14 cellular contexts compared by ENCODE assay signal in the genomic region with DNA sequence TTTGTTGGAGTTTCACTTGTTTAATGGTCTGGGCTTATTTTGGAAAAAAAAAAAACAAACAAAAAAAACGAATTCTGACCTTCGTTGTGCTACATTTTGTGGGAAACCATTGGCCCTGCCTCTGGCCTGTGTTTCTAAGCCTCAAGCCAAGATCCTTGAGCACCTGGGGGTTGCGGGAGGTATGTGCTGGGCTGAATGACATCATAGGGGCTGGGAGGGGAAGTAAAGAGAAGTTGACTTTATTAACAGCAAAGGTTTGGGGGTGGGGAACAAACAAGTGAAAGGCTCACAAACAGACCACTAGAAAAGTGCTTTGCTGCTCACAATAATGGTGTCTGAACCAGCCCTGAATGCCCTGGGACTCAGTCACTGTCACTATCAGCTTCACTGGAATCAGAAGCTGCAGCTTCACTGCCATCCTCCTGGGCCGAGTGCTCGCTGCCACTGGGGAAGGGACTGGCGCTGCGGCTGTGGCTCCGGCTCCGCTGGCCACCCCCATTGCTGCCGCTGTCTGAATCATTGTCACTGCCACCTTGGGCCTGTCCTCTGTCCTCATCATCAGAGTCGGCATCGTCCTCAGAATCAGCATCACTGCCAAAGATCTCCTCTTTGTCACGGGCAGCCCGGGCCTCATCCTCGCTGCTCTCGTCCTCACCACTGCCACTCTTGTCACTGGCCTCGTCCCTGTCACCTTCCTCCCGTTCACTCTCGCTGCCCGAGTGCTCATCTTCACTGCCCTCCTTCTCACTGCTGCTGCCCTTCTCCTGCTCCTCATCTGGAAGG. TPM values are rescaled to one million over a fixed set of nuclear protein-coding genes. Genes with fewer than 3 reads are reported as not detected.
DNase-seq lines count a peak whose midpoint lies in the region; ATAC-seq and TF ChIP-seq lines count a peak whose summit lies in the region.
"Had no signal": no experiment of that assay in that cellular context is flagged by ENCODE, and none has a peak within 500 bp of the region (broad histone marks: within the 10 kb centered on the region; RNA-seq: fewer than 3 reads in every experiment).

No MANE protein-coding gene starts in this region.

- peaks cover 19% of the 10 kb centered on the region; the same call in 1 of the 2 replicates for H3F3A ChIP-seq in GM23338 (replicated peaks; ENCODE audit: low read depth)

- ATAC-seq in CD4-positive, CD25-positive, alpha-beta regulatory T cell (ENCODE audit: low read depth in 2 of 2): no peak
- ATAC-seq in GM23338 (no peak), GM19467 (IDR thresholded peaks at IDR 0.05; ENCODE audit: unreplicated experiment) (no peak)
- ATAC-seq in activated naive CD4-positive, alpha-beta T cell treated with anti-CD3 and anti-CD28 coated beads, Interleukin-2, amount 50 U/mL, for 72 hours: no peak

- TF ChIP-seq CTCF in GM23338 (conservative IDR thresholded peaks at IDR 0.05; ENCODE audit: low read depth in 2 of 2) (no peak), nephron (IDR thresholded peaks at IDR 0.05; ENCODE audit: unreplicated experiment in 3 of 3) (no peak)

- peaks cover 0 to 16% (median 10%) of the 10 kb centered on the region in 4 donors for H3K4me1 Mint-ChIP-seq in CD4-positive, CD25-positive, alpha-beta regulatory T cell
- H3K4me1 Mint-ChIP-seq in GM23338 (peaks cover 16% of the 10 kb centered on the region), nephron (peaks cover 5% of the 10 kb centered on the region)

- H3K36me3 Mint-ChIP-seq in CD4-positive, CD25-positive, alpha-beta regulatory T cell: peaks cover 44% of the 10 kb centered on the region
- peaks cover 76% of the 10 kb centered on the region for H3K36me3 Mint-ChIP-seq in GM23338 (ENCODE audit: low read depth)
- H3K36me3 Mint-ChIP-seq in activated naive CD4-positive, alpha-beta T cell treated with anti-CD3 and anti-CD28 coated beads, Interleukin-2, amount 50 U/mL, for 72 hours: peaks cover 0 to 13% of the 10 kb centered on the region in 2 donors
- peaks cover 69% of the 10 kb centered on the region for H3K36me3 Mint-ChIP-seq in nephron (ENCODE audit: low read depth)

- no peaks in the 10 kb centered on the region for H3K27me3 ChIP-seq in CD4-positive, CD25-positive, alpha-beta regulatory T cell (ENCODE audit: control insufficient read depth, insufficient read depth, low read length)
- no peaks in the 10 kb centered on the region for H3K27me3 ChIP-seq in GM23338 (ENCODE audit: insufficient read depth)

- no peaks in the 10 kb centered on the region for H3K9me2 ChIP-seq in GM23338 (ENCODE audit: insufficient read depth)

- peak overlapping the region in 2 of 3 donors; percentile 74 to 86 for H3K27ac Mint-ChIP-seq in CD4-positive, CD25-positive, alpha-beta regulatory T cell
- peak overlapping the region; percentile 20; the same call in 1 of the 2 replicates for H3K27ac Mint-ChIP-seq in GM23338
- peak overlapping the region; percentile 66 to 92 for H3K27ac Mint-ChIP-seq in activated naive CD4-positive, alpha-beta T cell treated with anti-CD3 and anti-CD28 coated beads, Interleukin-2, amount 50 U/mL, for 72 hours
- H3K27ac Mint-ChIP-seq in nephron: peak overlapping the region in 2 of 3 experiments; percentile 6 to 59

- H2AFZ ChIP-seq in GM23338: no peak overlapping the region

- H3K9me3 Mint-ChIP-seq in CD4-positive, CD25-positive, alpha-beta regulatory T cell: no peaks in the 10 kb centered on the region
- H3K9me3 Mint-ChIP-seq in GM23338 (no peaks in the 10 kb centered on the region), nephron (no peaks in the 10 kb centered on the region)
- no peaks in the 10 kb centered on the region for H3K9me3 Mint-ChIP-seq in activated naive CD4-positive, alpha-beta T cell treated with anti-CD3 and anti-CD28 coated beads, Interleukin-2, amount 50 U/mL, for 72 hours

- H3K27me3 Mint-ChIP-seq in CD4-positive, CD25-positive, alpha-beta regulatory T cell: no peaks in the 10 kb centered on the region
- H3K27me3 Mint-ChIP-seq in GM23338 (ENCODE audit: insufficient read depth, low read depth, poor library complexity): peaks cover 25% of the 10 kb centered on the region
- no peaks in the 10 kb centered on the region for H3K27me3 Mint-ChIP-seq in nephron (ENCODE audit: low read depth)

- H3K27ac ChIP-seq in CD4-positive, CD25-positive, alpha-beta regulatory T cell (ENCODE audit: insufficient read depth, low read length, poor library complexity, severe bottlenecking): no peak overlapping the region
- peak overlapping the region; percentile 76; the same call in 1 of the 2 replicates for H3K27ac ChIP-seq in GM23338 (ENCODE audit: low read depth)
- H3K27ac ChIP-seq: epithelial cell of prostate had no signal

- H3K4me2 ChIP-seq in GM23338: no peak overlapping the region

- H3K4me1 ChIP-seq in CD4-positive, CD25-positive, alpha-beta regulatory T cell (ENCODE audit: control insufficient read depth, insufficient read depth, low read length, poor library complexity, severe bottlenecking): peaks cover 10% of the 10 kb centered on the region
- peaks cover 12% of the 10 kb centered on the region for H3K4me1 ChIP-seq in GM23338 (ENCODE audit: insufficient read depth)

- H3K4me3 Mint-ChIP-seq in CD4-positive, CD25-positive, alpha-beta regulatory T cell: peak overlapping the region in 2 of 4 donors; percentile 41 to 58
- H3K4me3 Mint-ChIP-seq in GM23338: no peak overlapping the region; the same call in 2 of the 3 replicates
- H3K4me3 Mint-ChIP-seq in nephron: no peak overlapping the region

- peaks cover 62% of the 10 kb centered on the region for H3K36me3 ChIP-seq in CD4-positive, CD25-positive, alpha-beta regulatory T cell (ENCODE audit: control insufficient read depth, insufficient read depth, low read length)
- H3K36me3 ChIP-seq in GM23338 (ENCODE audit: insufficient read depth): peaks cover 11% of the 10 kb centered on the region; the same call in 1 of the 2 replicates

- no peaks in the 10 kb centered on the region for H3K9me3 ChIP-seq in CD4-positive, CD25-positive, alpha-beta regulatory T cell (ENCODE audit: control insufficient read depth in 2 of 2, low read length in 2 of 2)

- H3K79me2 ChIP-seq in GM23338 (replicated peaks; ENCODE audit: insufficient read depth): no peaks in the 10 kb centered on the region; the same call in 1 of the 2 replicates

- DNase-seq in CD4-positive, CD25-positive, alpha-beta regulatory T cell: no peak
- DNase-seq in GM23338 (ENCODE audit: low spot score) (no peak), NCI-H2029 treated with DMSO at 0.1 percent for 48 hours (lab: John Stamatoyannopoulos, UW) (no peak)
- no peak for DNase-seq in activated naive CD4-positive, alpha-beta T cell treated with anti-CD3 and anti-CD28 coated beads, Interleukin-2, amount 50 U/mL, for 72 hours (ENCODE audit: low spot score in 2 of 2)
- DNase-seq in stimulated activated naive CD4-positive, alpha-beta T cell (lab: John Stamatoyannopoulos, UW): no peak
- DNase-seq: activated CD4-positive, alpha-beta T cell treated with anti-CD3 and anti-CD28 coated beads, Interleukin-2, amount 50 U/mL, for 4 hours; activated gamma-delta T cell treated with Interleukin-2 at 50 U/mL for 16 hours; C1 segment of cervical spinal cord; central memory CD4-positive, alpha-beta T cell; MV-4-11; T-helper 2 cell had no signal

- no peak overlapping the region for H3K4me3 ChIP-seq in CD4-positive, CD25-positive, alpha-beta regulatory T cell (ENCODE audit: low read depth, low read length)
- H3K4me3 ChIP-seq in GM23338: no peak overlapping the region

- H4K20me1 ChIP-seq in GM23338 (replicated peaks; ENCODE audit: insufficient read depth): peaks cover 22% of the 10 kb centered on the region

TF ChIP-seq in GM23338, 12 proteins besides CTCF, POLR2A, EP300 and RAD21 (continues in another document):
- TF ChIP-seq EZH2phosphoT487 (IDR thresholded peaks at IDR 0.05; ENCODE audit: unreplicated experiment) (no peak), POLR2AphosphoS5 (IDR thresholded peaks at IDR 0.05; ENCODE audit: low read depth) (no peak; the same call in 1 of the 2 replicates)

RNA-seq across cellular contexts. Expression of gene PAF1, which starts 5.1 kb away (rescaled TPM):
- 138 TPM for total RNA-seq in CD4-positive, CD25-positive, alpha-beta regulatory T cell
- polyA plus RNA-seq in CD4-positive, CD25-positive, alpha-beta regulatory T cell: 10 to 100 TPM; 35.0 to 46.7 (median 39.0) TPM
- 24.6 and 47.3 TPM in 2 replicates for total RNA-seq in GM23338 (2014; rRNA removed; shearing (Covaris generic))
- polyA plus RNA-seq in GM23338 (2016; fragmentation: Nextera tagmentation; extraction: Ambion mirVana): 21.3 and 22.1 TPM in 2 replicates
- total RNA-seq in activated naive CD4-positive, alpha-beta T cell treated with anti-CD3 and anti-CD28 coated beads, Interleukin-2, amount 50 U/mL, for 72 hours: 10 to 100 TPM; 42.2 to 58.2 TPM

RNA-seq across cellular contexts. Expression of gene MED29, which starts 5.4 kb away (rescaled TPM):
- total RNA-seq in CD4-positive, CD25-positive, alpha-beta regulatory T cell: 65.6 TPM
- polyA plus RNA-seq in CD4-positive, CD25-positive, alpha-beta regulatory T cell: 10 to 100 TPM; 53.6 to 61.4 (median 57.9) TPM
- total RNA-seq in GM23338 (2014; rRNA removed; shearing (Covaris generic)): 62.0 and 63.0 TPM in 2 replicates
- 26.1 and 27.5 TPM in 2 replicates for polyA plus RNA-seq in GM23338 (2016; fragmentation: Nextera tagmentation; extraction: Ambion mirVana)
- 10 to 100 TPM; 22.2 to 23.6 TPM for total RNA-seq in activated naive CD4-positive, alpha-beta T cell treated with anti-CD3 and anti-CD28 coated beads, Interleukin-2, amount 50 U/mL, for 72 hours

RNA-seq across cellular contexts. Expression of gene ZFP36, which starts 20.8 kb away (rescaled TPM):
- 1,400 TPM for total RNA-seq in CD4-positive, CD25-positive, alpha-beta regulatory T cell
- polyA plus RNA-seq in CD4-positive, CD25-positive, alpha-beta regulatory T cell: 100 to 1,000 TPM in 3 of 4 donors, 10 to 100 TPM in 1; 89.8 to 134 (median 109) TPM
- 9.5 and 10.6 TPM in 2 replicates for total RNA-seq in GM23338 (2014; rRNA removed; shearing (Covaris generic))
- 27.5 and 27.7 TPM in 2 replicates for polyA plus RNA-seq in GM23338 (2016; fragmentation: Nextera tagmentation; extraction: Ambion mirVana)
- total RNA-seq in activated naive CD4-positive, alpha-beta T cell treated with anti-CD3 and anti-CD28 coated beads, Interleukin-2, amount 50 U/mL, for 72 hours: 100 to 1,000 TPM in 1 of 2 donors, 10 to 100 TPM in 1; 59.7 to 183 TPM

RNA-seq across cellular contexts. Expression of gene PLEKHG2, which starts 26.6 kb away (rescaled TPM):
- 209 TPM for total RNA-seq in CD4-positive, CD25-positive, alpha-beta regulatory T cell
- polyA plus RNA-seq in CD4-positive, CD25-positive, alpha-beta regulatory T cell: 1 to 10 TPM; 1.3 to 3.9 (median 3.1) TPM
- total RNA-seq in GM23338 (2014; rRNA removed; shearing (Covaris generic)): 35.2 and 41.3 TPM in 2 replicates
- polyA plus RNA-seq in GM23338 (2016; fragmentation: Nextera tagmentation; extraction: Ambion mirVana): 15.5 and 16.2 TPM in 2 replicates
- 10 to 100 TPM; 52.4 to 55.6 TPM for total RNA-seq in activated naive CD4-positive, alpha-beta T cell treated with anti-CD3 and anti-CD28 coated beads, Interleukin-2, amount 50 U/mL, for 72 hours

RNA-seq across cellular contexts. Expression of gene SAMD4B, which starts 43.6 kb away (rescaled TPM):
- 78.9 TPM for total RNA-seq in CD4-positive, CD25-positive, alpha-beta regulatory T cell
- 1 to 10 TPM; 5.7 to 9.9 (median 6.5) TPM for polyA plus RNA-seq in CD4-positive, CD25-positive, alpha-beta regulatory T cell
- total RNA-seq in GM23338 (2014; rRNA removed; shearing (Covaris generic)): 124 and 172 TPM in 2 replicates
- 104 and 107 TPM in 2 replicates for polyA plus RNA-seq in GM23338 (2016; fragmentation: Nextera tagmentation; extraction: Ambion mirVana)
- 10 to 100 TPM; 42.1 to 56.1 TPM for total RNA-seq in activated naive CD4-positive, alpha-beta T cell treated with anti-CD3 and anti-CD28 coated beads, Interleukin-2, amount 50 U/mL, for 72 hours

Comparison
In these comparisons a context has a peak if more than half of its experiments do, and no peak if none do; other contexts are left out.
1. H3K27ac Mint-ChIP-seq: peak in every context shown above with its lines; median percentile 80 in CD4-positive, CD25-positive, alpha-beta regulatory T cell; 79 in activated naive CD4-positive, alpha-beta T cell treated with anti-CD3 and anti-CD28 coated beads, Interleukin-2, amount 50 U/mL, for 72 hours; 32 in nephron; 20 in GM23338.